8 cellular contexts compared by ENCODE assay signal in the genomic region with DNA sequence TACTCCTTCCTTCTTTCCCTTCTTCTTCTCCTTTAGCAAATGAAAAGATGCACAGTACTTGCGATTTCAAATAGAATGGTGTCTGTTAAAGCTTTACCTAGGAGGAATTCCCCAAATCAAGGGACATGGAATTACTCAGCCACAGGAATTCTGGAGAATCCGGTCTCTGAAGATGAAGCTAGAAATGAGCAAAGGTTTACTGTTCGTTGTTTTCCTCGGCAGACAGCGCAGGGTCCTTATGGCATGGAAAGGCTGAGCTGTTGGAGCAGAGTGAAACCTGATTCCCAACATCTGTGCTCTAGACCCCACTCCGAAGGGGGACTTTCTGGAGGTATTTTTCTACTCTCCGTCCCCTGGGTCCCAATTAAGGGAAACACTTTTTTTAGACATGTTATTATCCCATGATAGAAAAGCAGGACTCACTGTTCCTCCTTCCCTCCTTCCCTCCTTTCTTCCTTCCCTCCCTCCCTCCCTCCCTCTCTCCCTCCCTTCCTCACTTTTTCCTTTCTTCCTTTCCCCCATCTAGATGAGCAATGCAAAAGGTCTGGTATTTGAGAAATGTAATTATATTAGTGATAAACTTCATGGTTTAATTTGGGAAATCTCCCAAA. TPM values are rescaled to one million over a fixed set of nuclear protein-coding genes. Genes with fewer than 3 reads are reported as not detected.
A peak's percentile ranks its signal among the peaks of the same experiment; 100 is the strongest.
DNase-seq lines count a peak whose midpoint lies in the region; ATAC-seq and TF ChIP-seq lines count a peak whose summit lies in the region.

No MANE protein-coding gene starts in this region.

- H3K14ac ChIP-seq in trophoblast cell (ENCODE audit: low read length) = no peak overlapping the region

- intact Hi-C loops in esophagus muscularis mucosa (cut with DNase I) = loop anchor here (2.0 kb wide), 2 partner anchors 47 to 941 kb away; no protein-coding TSS in a partner anchor
- intact Hi-C loops in testis (cut with DNase I; ENCODE audit: low total_unique reads) = no loop called here

- no peaks in the 10 kb centered on the region for H3K79me1 ChIP-seq in trophoblast cell (ENCODE audit: low read length)

- TF ChIP-seq POLR2A in esophagus muscularis mucosa (IDR thresholded peaks at IDR 0.05; ENCODE audit: low read depth) = no peak
- TF ChIP-seq POLR2A in testis (IDR thresholded peaks at IDR 0.05) = no peak

- TF ChIP-seq CTCF in esophagus muscularis mucosa (IDR thresholded peaks at IDR 0.05) (no peak), testis (IDR thresholded peaks at IDR 0.05) (no peak)

- no peak overlapping the region for H4K12ac ChIP-seq in trophoblast cell (ENCODE audit: low read depth, low read length)

- no peaks in the 10 kb centered on the region for H3K36me3 ChIP-seq in esophagus muscularis mucosa
- no peaks in the 10 kb centered on the region for H3K36me3 ChIP-seq in trophoblast cell (ENCODE audit: control insufficient read depth in 1 of 2, insufficient read depth in 2 of 2, low read length in 2 of 2)
- H3K36me3 ChIP-seq in testis (ENCODE audit: low read depth, missing control alignments) = no peaks in the 10 kb centered on the region

- H2AFZ ChIP-seq in trophoblast cell (ENCODE audit: insufficient read depth, low read length, poor library complexity) = no peak overlapping the region

- no peak overlapping the region for H2BK12ac ChIP-seq in trophoblast cell (ENCODE audit: low read length)

- no peak overlapping the region for H3K18ac ChIP-seq in trophoblast cell (ENCODE audit: low read length)

- H3K79me2 ChIP-seq in trophoblast cell (ENCODE audit: control insufficient read depth, insufficient read depth, low read length, poor library complexity) = no peaks in the 10 kb centered on the region

- H3K4me3 ChIP-seq in esophagus muscularis mucosa (peak overlapping the region; percentile 17 to 26 (median 20)), trophoblast cell (ENCODE audit: low read depth, low read length) (no peak overlapping the region), testis (peak overlapping the region in 1 of 2 donors; percentile 6)

- H3K27ac ChIP-seq in esophagus muscularis mucosa (replicated peaks in 1 of 4) (no peak overlapping the region), trophoblast cell (ENCODE audit: low read depth, low read length) (no peak overlapping the region), testis (peak overlapping the region in 1 of 2 donors; percentile 72)

- ATAC-seq in GM18520 (IDR thresholded peaks at IDR 0.05; ENCODE audit: unreplicated experiment) = no peak

- H3K9ac ChIP-seq in trophoblast cell (ENCODE audit: low read length) = no peak overlapping the region

- H2BK120ac ChIP-seq in trophoblast cell (ENCODE audit: insufficient read depth, low read length, poor library complexity) = no peak overlapping the region

- peaks cover 0 to 16% (median 14%) of the 10 kb centered on the region in 4 donors for H3K4me1 ChIP-seq in esophagus muscularis mucosa
- H3K4me1 ChIP-seq in trophoblast cell (ENCODE audit: control insufficient read depth in 1 of 2, insufficient read depth in 2 of 2, low read length in 2 of 2) = peaks cover 0 to 1% of the 10 kb centered on the region in 2 experiments
- H3K4me1 ChIP-seq in testis = no peaks in the 10 kb centered on the region

- DNase-seq in ELF-1 (ENCODE audit: low read depth, low spot score) = peak; percentile 33
- peak; percentile 66 for DNase-seq in NCI-H524 treated with DMSO at 0.1 percent for 48 hours (lab: John Stamatoyannopoulos, UW)
- DNase-seq in esophagus muscularis mucosa (ENCODE audit: extremely low spot score) = no peak
- DNase-seq in trophoblast cell = peak in 1 of 2 donors; percentile 19
- no peak for DNase-seq in kidney glomerular epithelial cell (lab: John Stamatoyannopoulos, UW)
- DNase-seq in DMS114 treated with DMSO at 0.1 percent for 48 hours (lab: John Stamatoyannopoulos, UW; ENCODE audit: unreplicated experiment) = no peak
- DNase-seq in testis = no peak

- no peak for TF ChIP-seq EP300 in esophagus muscularis mucosa (IDR thresholded peaks at IDR 0.05)

- H2BK5ac ChIP-seq in trophoblast cell (ENCODE audit: low read depth, low read length, poor library complexity) = no peak overlapping the region

- no peak overlapping the region for H3K23ac ChIP-seq in trophoblast cell (ENCODE audit: low read length)

- H3K9me3 ChIP-seq in esophagus muscularis mucosa (no peaks in the 10 kb centered on the region), trophoblast cell (ENCODE audit: insufficient read depth, low read depth, low read length) (no peaks in the 10 kb centered on the region), testis (no peaks in the 10 kb centered on the region)

- H3K4me2 ChIP-seq in trophoblast cell (ENCODE audit: low read length) = peak overlapping the region; percentile 49

- H4K91ac ChIP-seq in trophoblast cell (ENCODE audit: low read depth, low read length) = no peak overlapping the region

- H4K8ac ChIP-seq in trophoblast cell (ENCODE audit: low read depth, low read length) = no peak overlapping the region

- no peak overlapping the region for H2AK5ac ChIP-seq in trophoblast cell (ENCODE audit: low read length)

- peaks cover 0 to 72% (median 20%) of the 10 kb centered on the region in 4 donors for H3K27me3 ChIP-seq in esophagus muscularis mucosa
- H3K27me3 ChIP-seq in trophoblast cell (ENCODE audit: insufficient read depth, low read length) = no peaks in the 10 kb centered on the region
- H3K27me3 ChIP-seq in testis = no peaks in the 10 kb centered on the region

- WGBS in esophagus muscularis mucosa = 15% methylated on average over 7 of the region's 7 CpGs
- WGBS in trophoblast cell (ENCODE audit: extremely low coverage, insufficient coverage, insufficient read length) = no CpG with 5 or more reads among the region's 7 CpGs
- WGBS in testis, 2 donors = 3% methylated on average over 7 of the region's 7 CpGs

- no peak overlapping the region for H3K4ac ChIP-seq in trophoblast cell (ENCODE audit: low read depth, low read length)

RNA-seq across cellular contexts. Expression of a gene that starts 47.1 kb away (rescaled TPM):
- total RNA-seq in esophagus muscularis mucosa (1 to 10 TPM in 2 of 4 donors, under 1 TPM in 2; 0.42 to 3.1 (median 1.2) TPM), testis (10 to 100 TPM; 10.8 to 14.6 TPM)
- 17.0 and 18.3 TPM in 2 replicates for polyA plus RNA-seq in trophoblast cell (2013)
- polyA plus RNA-seq in testis (ENCODE audit: insufficient read depth, low read depth, low replicate concordance) = 10.8 TPM

Comparison
In these comparisons a context has a peak if more than half of its experiments do, and no peak if none do; other contexts are left out.
1. DNase-seq: peak in ELF-1 (single experiment) and NCI-H524 treated with DMSO at 0.1 percent for 48 hours (single experiment); none in esophagus muscularis mucosa (single experiment), kidney glomerular epithelial cell (single experiment), DMS114 treated with DMSO at 0.1 percent for 48 hours (single experiment) and testis (single experiment).